22 cellular contexts compared by ENCODE assay signal in the genomic region with DNA sequence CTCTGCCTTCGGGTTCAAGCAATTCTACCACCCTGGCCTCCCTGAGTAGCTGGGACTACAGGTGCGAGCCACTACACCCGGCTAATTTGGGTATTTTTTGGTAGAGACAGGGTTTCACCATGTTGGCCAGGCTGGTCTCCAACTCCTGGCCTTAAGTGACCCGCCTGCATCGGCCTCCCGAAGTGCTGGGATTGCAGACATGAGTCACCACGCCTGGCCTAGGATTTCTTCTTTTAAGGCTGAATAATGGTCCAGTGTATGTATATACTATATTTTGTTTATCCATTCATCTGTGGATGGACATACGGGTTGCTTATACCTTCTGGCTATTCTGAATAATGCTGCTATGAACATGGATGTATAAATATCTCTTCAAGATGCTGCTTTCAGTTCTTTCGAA. TPM values are rescaled to one million over a fixed set of nuclear protein-coding genes. Genes with fewer than 3 reads are reported as not detected.
A peak's percentile ranks its signal among the peaks of the same experiment; 100 is the strongest.
DNase-seq lines count a peak whose midpoint lies in the region; ATAC-seq and TF ChIP-seq lines count a peak whose summit lies in the region.
"Had no signal": no experiment of that assay in that cellular context is flagged by ENCODE, and none has a peak within 500 bp of the region (broad histone marks: within the 10 kb centered on the region; RNA-seq: fewer than 3 reads in every experiment).

No MANE protein-coding gene starts in this region.

- H3K4ac ChIP-seq in IMR-90 (ENCODE audit: low read depth, low read length) (no peak overlapping the region), trophoblast cell (ENCODE audit: low read depth, low read length) (no peak overlapping the region)

- DNase-seq in ELR (ENCODE audit: low read depth) (peak; percentile 16), IMR-90 (peak; percentile 56), fibroblast of mammary gland (ENCODE audit: low read depth) (peak; percentile 32), trophoblast cell (peak; percentile 89), OCI-M2 (lab: John Stamatoyannopoulos, UW; ENCODE audit: unreplicated experiment) (no peak), BE2C (no peak)
- DNase-seq: 8988T; ACHN; AML-193; C1 segment of cervical spinal cord; Calu3; CD4-positive, alpha-beta memory T cell; COR-L47; DMS53; DMS79 treated with DMSO at 0.1 percent for 48 hours; GM23248; H7 had no signal

- H3K4me1 ChIP-seq in IMR-90 (ENCODE audit: control insufficient read depth, insufficient read depth, low read length), result no peaks in the 10 kb centered on the region
- H3K4me1 ChIP-seq in trophoblast cell (ENCODE audit: control insufficient read depth in 1 of 2, insufficient read depth in 2 of 2, low read length in 2 of 2), result no peaks in the 10 kb centered on the region
- H3K4me1 ChIP-seq in BE2C, result no peaks in the 10 kb centered on the region
- H3K4me1 ChIP-seq: A549 had no signal

- H4K8ac ChIP-seq in IMR-90 (ENCODE audit: low read depth in 2 of 2, low read length in 2 of 2) (no peak overlapping the region), trophoblast cell (ENCODE audit: low read depth, low read length) (no peak overlapping the region)

- in situ Hi-C loops in IMR-90 (cut with MboI; ENCODE audit: low sequenced_read_pairs), result loop anchor here (10.0 kb wide), 2 partner anchors 122 to 178 kb away; no protein-coding TSS in a partner anchor

- H4K12ac ChIP-seq in trophoblast cell (ENCODE audit: low read depth, low read length), result no peak overlapping the region

- no peak for TF ChIP-seq POLR2A in IMR-90 (IDR thresholded peaks at IDR 0.05; ENCODE audit: low read depth, low read length)

- ATAC-seq in IMR-90 (ENCODE audit: low read depth) (peak; percentile 64), GM21529 (IDR thresholded peaks at IDR 0.05; ENCODE audit: unreplicated experiment) (no peak)
- ATAC-seq: A549, HCT116 had no signal

- POLR2A ChIA-PET in IMR-90 (lab: Charles Lee; ENCODE audit: unreplicated experiment), result no interaction called here

- intact Hi-C loops in IMR-90 (cut with micrococcal nuclease), result no loop called here

- H3K56ac ChIP-seq in IMR-90 (ENCODE audit: extremely low read depth, insufficient read depth, low read length), result no peak overlapping the region

- H3K14ac ChIP-seq in IMR-90 (replicated peaks; ENCODE audit: low read depth, low read length), result no peak overlapping the region
- no peak overlapping the region for H3K14ac ChIP-seq in trophoblast cell (ENCODE audit: low read length)

- H3K9ac ChIP-seq in IMR-90 (ENCODE audit: low read depth, low read length), result no peak overlapping the region
- no peak overlapping the region for H3K9ac ChIP-seq in trophoblast cell (ENCODE audit: low read length)
- H3K9ac ChIP-seq: GM23248 had no signal

- no peak overlapping the region for H3K18ac ChIP-seq in IMR-90 (ENCODE audit: low read depth, low read length)
- H3K18ac ChIP-seq in trophoblast cell (ENCODE audit: low read length), result no peak overlapping the region

- dilution Hi-C loops in IMR-90 (cut with HindIII; ENCODE audit: low sequenced_read_pairs, unreplicated experiment), result no loop called here

- BruUV-seq in IMR-90 (replicated peaks; lab: Mats Ljungman, UMichigan), result no TSS peak

- no peak overlapping the region for H2BK15ac ChIP-seq in IMR-90 (ENCODE audit: low read depth, low read length)

- no peak for TF ChIP-seq RAD21 in IMR-90 (IDR thresholded peaks at IDR 0.05; ENCODE audit: low read length)

- H2AFZ ChIP-seq in IMR-90 (replicated peaks; ENCODE audit: low read length, poor library complexity) (no peak overlapping the region), trophoblast cell (ENCODE audit: insufficient read depth, low read length, poor library complexity) (no peak overlapping the region)
- H2AFZ ChIP-seq: GM23248 had no signal

- WGBS in IMR-90 (ENCODE audit: extremely low coverage in 2 of 2, insufficient read length in 1 of 2), 2 experiments, result no CpG with 5 or more reads among the region's 9 CpGs
- WGBS in trophoblast cell (ENCODE audit: extremely low coverage, insufficient coverage, insufficient read length), result no CpG with 5 or more reads among the region's 9 CpGs

- no peaks in the 10 kb centered on the region for H3K79me2 ChIP-seq in trophoblast cell (ENCODE audit: control insufficient read depth, insufficient read depth, low read length, poor library complexity)

- H3K79me1 ChIP-seq in IMR-90 (ENCODE audit: low read depth in 1 of 2, low read length in 2 of 2), result no peaks in the 10 kb centered on the region; a peak in 1 of 4 replicates
- H3K79me1 ChIP-seq in trophoblast cell (ENCODE audit: low read length), result no peaks in the 10 kb centered on the region

- CTCF ChIA-PET in IMR-90 (lab: Yijun Ruan, JAX), result no interaction called here

- no peak overlapping the region for H2BK12ac ChIP-seq in trophoblast cell (ENCODE audit: low read length)

- H3K27ac ChIP-seq in IMR-90 (ENCODE audit: insufficient read depth, low read length), result no peak overlapping the region
- H3K27ac ChIP-seq in trophoblast cell (ENCODE audit: low read depth, low read length), result no peak overlapping the region
- H3K27ac ChIP-seq: A549, GM23248 had no signal

- H3K27me3 ChIP-seq in IMR-90 (ENCODE audit: control insufficient read depth, insufficient read depth, low read length) (no peaks in the 10 kb centered on the region), trophoblast cell (ENCODE audit: insufficient read depth, low read length) (no peaks in the 10 kb centered on the region), BE2C (no peaks in the 10 kb centered on the region)

- peaks cover 24% of the 10 kb centered on the region for H3K36me3 ChIP-seq in IMR-90 (ENCODE audit: control insufficient read depth, insufficient read depth, low read length)
- peaks cover 14 to 25% of the 10 kb centered on the region in 2 experiments for H3K36me3 ChIP-seq in trophoblast cell (ENCODE audit: control insufficient read depth in 1 of 2, insufficient read depth in 2 of 2, low read length in 2 of 2)
- peaks cover 86% of the 10 kb centered on the region for H3K36me3 ChIP-seq in BE2C

- H2BK5ac ChIP-seq in IMR-90 (ENCODE audit: low read depth, low read length, poor library complexity, severe bottlenecking), result peak overlapping the region; percentile 58
- no peak overlapping the region for H2BK5ac ChIP-seq in trophoblast cell (ENCODE audit: low read depth, low read length, poor library complexity)

- H4K5ac ChIP-seq in IMR-90 (ENCODE audit: low read depth, low read length), result no peak overlapping the region

- H4K91ac ChIP-seq in IMR-90 (ENCODE audit: insufficient read depth, low read depth, low read length) (no peak overlapping the region), trophoblast cell (ENCODE audit: low read depth, low read length) (no peak overlapping the region)

- no peak overlapping the region for H2BK20ac ChIP-seq in IMR-90 (ENCODE audit: low read depth, low read length)

- no peaks in the 10 kb centered on the region for H4K20me1 ChIP-seq in IMR-90 (ENCODE audit: insufficient read depth, low read length)

- TF ChIP-seq CTCF in IMR-90 (conservative IDR thresholded peaks at IDR 0.05; ENCODE audit: low read depth, low read length) (no peak), fibroblast of mammary gland (conservative IDR thresholded peaks at IDR 0.05; ENCODE audit: control insufficient read depth, insufficient read depth, low read depth, low read length) (no peak), BE2C (IDR thresholded peaks at IDR 0.05; ENCODE audit: low read depth, low read length) (no peak)

- H3K4me2 ChIP-seq in IMR-90 (ENCODE audit: low read depth, low read length) (no peak overlapping the region), trophoblast cell (ENCODE audit: low read length) (no peak overlapping the region)
- H3K4me2 ChIP-seq: A549 had no signal

- H3K9me3 ChIP-seq in IMR-90 (ENCODE audit: control insufficient read depth, insufficient read depth, low read length), result no peaks in the 10 kb centered on the region
- no peaks in the 10 kb centered on the region for H3K9me3 ChIP-seq in trophoblast cell (ENCODE audit: insufficient read depth, low read depth, low read length)
- no peaks in the 10 kb centered on the region for H3K9me3 ChIP-seq in BE2C
- H3K9me3 ChIP-seq: A549 had no signal

- H2AK5ac ChIP-seq in IMR-90 (ENCODE audit: low read depth, low read length), result no peak overlapping the region
- no peak overlapping the region for H2AK5ac ChIP-seq in trophoblast cell (ENCODE audit: low read length)

- no peaks in the 10 kb centered on the region for H3K9me1 ChIP-seq in IMR-90 (ENCODE audit: insufficient read depth, low read length)

- H2BK120ac ChIP-seq in IMR-90 (ENCODE audit: low read depth, low read length), result no peak overlapping the region
- H2BK120ac ChIP-seq in trophoblast cell (ENCODE audit: insufficient read depth, low read length, poor library complexity), result no peak overlapping the region

- H3K4me3 ChIP-seq in IMR-90 (ENCODE audit: insufficient read depth, low read depth, low read length) (no peak overlapping the region), fibroblast of mammary gland (ENCODE audit: control insufficient read depth, low read depth, low read length) (no peak overlapping the region), trophoblast cell (ENCODE audit: low read depth, low read length) (no peak overlapping the region), BE2C (ENCODE audit: low read depth, low read length) (no peak overlapping the region)
- H3K4me3 ChIP-seq: A549, GM23248 had no signal

- no peak overlapping the region for H3K23ac ChIP-seq in IMR-90 (ENCODE audit: low read depth, low read length)
- H3K23ac ChIP-seq in trophoblast cell (ENCODE audit: low read length), result no peak overlapping the region

- no peak overlapping the region for H2AK9ac ChIP-seq in IMR-90 (replicated peaks; ENCODE audit: low read depth, low read length, poor library complexity)

TF ChIP-seq in IMR-90, 13 proteins besides CTCF, POLR2A, EP300 and RAD21 (continues in another document):
- TF ChIP-seq CHD1 (IDR thresholded peaks at IDR 0.05; ENCODE audit: low read depth, low read length) (no peak), RFX5 (IDR thresholded peaks at IDR 0.05; ENCODE audit: low read depth, low read length) (no peak)

RNA-seq across cellular contexts. Expression of gene RIOK1, which starts 17.1 kb away (rescaled TPM):
- 17.0 and 27.2 TPM in 2 replicates for total RNA-seq in IMR-90 (2012; rRNA removed)
- polyA plus RNA-seq in IMR-90 (2012; rRNA removed), result 14.2 and 17.8 TPM in 2 replicates
- polyA plus RNA-seq in IMR-90 (2012; cell fraction: cytosol; rRNA removed), result 5.8 and 10.2 TPM in 2 replicates
- 10.8 and 22.4 TPM in 2 replicates for polyA plus RNA-seq in IMR-90 (2012; cell fraction: nucleus; rRNA removed; ENCODE audit: low replicate concordance)
- polyA plus RNA-seq in trophoblast cell (2013), result 24.7 and 25.6 TPM in 2 replicates
- polyA plus RNA-seq in BE2C (2012; ENCODE audit: insufficient read depth, insufficient read length, low read depth), result 61.4 TPM

RNA-seq across cellular contexts. Expression of gene CAGE1, which starts 17.2 kb away (rescaled TPM):
- under 0.01 TPM in 1 of 2 replicates, not detected in the other for total RNA-seq in IMR-90 (2012; rRNA removed)
- not detected in 2 replicates for polyA plus RNA-seq in IMR-90 (2012; rRNA removed)
- polyA plus RNA-seq in IMR-90 (2012; cell fraction: cytosol; rRNA removed), result not detected in 2 replicates
- not detected in 2 replicates for polyA plus RNA-seq in IMR-90 (2012; cell fraction: nucleus; rRNA removed; ENCODE audit: low replicate concordance)
- polyA plus RNA-seq in trophoblast cell (2013), result 0.10 and 0.12 TPM in 2 replicates
- polyA plus RNA-seq in BE2C (2012; ENCODE audit: insufficient read depth, insufficient read length, low read depth), result not detected
- total RNA-seq: Calu3, GM23248 had no signal
- polyA plus RNA-seq: BJ, GM23248, H1 had no signal

Comparison
In these comparisons a context has a peak if more than half of its experiments do, and no peak if none do; other contexts are left out.
1. DNase-seq: peak in ELR (single experiment), IMR-90 (single experiment), fibroblast of mammary gland (single experiment) and trophoblast cell (2 of 2); none in OCI-M2 (single experiment) and BE2C (single experiment).